14 cellular contexts compared by ENCODE assay signal in the genomic region with DNA sequence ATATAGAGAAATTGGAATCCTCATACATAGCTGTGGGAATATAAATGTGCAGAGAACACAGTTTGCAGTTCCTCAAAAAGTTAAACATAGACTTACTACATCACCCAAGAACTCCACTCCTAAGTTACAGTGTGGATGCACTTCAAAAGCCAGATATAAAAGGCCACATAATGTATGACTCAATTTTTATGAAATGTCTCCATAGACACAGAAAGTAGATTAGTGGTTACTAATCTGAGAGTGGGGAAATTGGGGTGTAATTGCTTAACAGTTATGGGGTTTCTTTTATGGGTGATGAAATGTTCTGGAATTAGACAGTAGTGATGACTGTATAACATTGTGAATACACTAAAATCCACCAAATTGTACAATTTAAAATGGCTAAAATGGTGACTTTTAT.
DNase-seq lines count a peak whose midpoint lies in the region; ATAC-seq and TF ChIP-seq lines count a peak whose summit lies in the region.
"Had no signal": no experiment of that assay in that cellular context is flagged by ENCODE, and none has a peak within 500 bp of the region (broad histone marks: within the 10 kb centered on the region; RNA-seq: fewer than 3 reads in every experiment).

No MANE protein-coding gene starts in this region.

- H3K9me3 ChIP-seq in SK-N-SH (no peaks in the 10 kb centered on the region), gastrocnemius medialis (no peaks in the 10 kb centered on the region)
- H3K9me3 ChIP-seq: prostate gland had no signal

- H2AFZ ChIP-seq in SK-N-SH (ENCODE audit: low read depth): no peak overlapping the region

- no peak for DNase-seq in SK-N-SH
- peak; percentile 4 for DNase-seq in NOMO-1 treated with dmso at 0.1 percent for 144 hours (lab: John Stamatoyannopoulos, UW; ENCODE audit: unreplicated experiment)
- DNase-seq in fibroblast of gingiva (ENCODE audit: low read depth): peak; percentile 63
- DNase-seq in gastrocnemius medialis: no peak
- no peak for DNase-seq in activated CD4-positive, alpha-beta T cell treated with anti-CD3 and anti-CD28 coated beads, Interleukin-2, amount 50 U/mL, for 1 hour
- DNase-seq: activated CD8-positive, alpha-beta memory T cell treated with anti-CD3 and anti-CD28 coated beads, Interleukin-2, amount 50 U/mL, for 48 hours; DMS153; KBM-7; OCI-M1 had no signal

- no peak overlapping the region for H3K4me2 ChIP-seq in SK-N-SH

- TF ChIP-seq POLR2A in gastrocnemius medialis (IDR thresholded peaks at IDR 0.05): no peak

- POLR2A ChIA-PET in SK-N-SH (lab: Yijun Ruan, JAX): no interaction called here

- no peak overlapping the region for H3K27ac ChIP-seq in SK-N-SH (ENCODE audit: low read depth in 2 of 2, low read length in 1 of 2)
- H3K27ac ChIP-seq in gastrocnemius medialis: peak overlapping the region in 3 of 4 donors; percentile 8 to 38 (median 22)
- H3K27ac ChIP-seq: 22Rv1, prostate gland had no signal

- peaks cover 4 to 6% of the 10 kb centered on the region in 2 experiments; a peak in 3 of 4 replicates for H3K4me1 ChIP-seq in SK-N-SH (ENCODE audit: control insufficient read depth in 1 of 2, insufficient read depth in 2 of 2, low read depth in 1 of 2, low read length in 1 of 2)
- H3K4me1 ChIP-seq in gastrocnemius medialis: peaks cover 9 to 23% of the 10 kb centered on the region in 2 donors
- H3K4me1 ChIP-seq: prostate gland had no signal

- TF ChIP-seq EP300 in SK-N-SH (IDR thresholded peaks at IDR 0.05; ENCODE audit: borderline replicate concordance in 1 of 2, low read depth in 1 of 2, low read length in 1 of 2): no peak

- no peaks in the 10 kb centered on the region for H3K9me2 ChIP-seq in SK-N-SH

- TF ChIP-seq CTCF in SK-N-SH (IDR thresholded peaks at IDR 0.05) (no peak), gastrocnemius medialis (IDR thresholded peaks at IDR 0.05 in 4 of 5, conservative IDR thresholded peaks at IDR 0.05 in 1 of 5) (no peak)

- peaks cover 25% of the 10 kb centered on the region for H3K79me2 ChIP-seq in SK-N-SH (ENCODE audit: insufficient read depth)

- in situ Hi-C loops in gastrocnemius medialis (cut with MboI; ENCODE audit: low sequenced_read_pairs in 4 of 4): loop anchor here in 1 of 4 donors (10.0 kb wide), 1 partner anchor 60 kb away; a partner anchor contains a TSS

- H3K4me3 ChIP-seq in SK-N-SH (ENCODE audit: low read depth in 2 of 2, low read length in 1 of 2) (no peak overlapping the region), gastrocnemius medialis (no peak overlapping the region)
- H3K4me3 ChIP-seq: prostate gland had no signal

- no peak for TF ChIP-seq RAD21 in SK-N-SH (IDR thresholded peaks at IDR 0.05; ENCODE audit: low read length)

- CTCF ChIA-PET in SK-N-SH (lab: Yijun Ruan, JAX): interaction anchor here (0.7 to 1.3 kb wide), 4 partner anchors 16 to 196 kb away, joined by 3 to 4 read pairs (median 3); no protein-coding TSS in a partner anchor

- H3K36me3 ChIP-seq in SK-N-SH (replicated peaks in 1 of 2; ENCODE audit: control insufficient read depth in 1 of 2, insufficient read depth in 2 of 2, low read length in 1 of 2) (peaks cover 35 to 57% of the 10 kb centered on the region in 2 experiments), gastrocnemius medialis (peaks cover 0 to 32% of the 10 kb centered on the region in 2 donors)

- intact Hi-C loops in gastrocnemius medialis (cut with DNase I; ENCODE audit: low total_unique reads): no loop called here

- H3K27me3 ChIP-seq in SK-N-SH (ENCODE audit: insufficient read depth) (no peaks in the 10 kb centered on the region), gastrocnemius medialis (no peaks in the 10 kb centered on the region)

- H4K20me1 ChIP-seq in SK-N-SH (ENCODE audit: insufficient read depth): no peaks in the 10 kb centered on the region

- peaks cover 12% of the 10 kb centered on the region for H3F3A ChIP-seq in SK-N-SH (replicated peaks; ENCODE audit: insufficient read depth)

- ATAC-seq in SK-N-SH treated with all-trans-retinoic acid at 6 μM for 48 hours: peak; percentile 32; the same call in 1 of the 3 replicates
- ATAC-seq in gastrocnemius medialis: peak; percentile 41 to 77
- ATAC-seq in GM21619 (IDR thresholded peaks at IDR 0.05; ENCODE audit: unreplicated experiment): no peak
- ATAC-seq in HG03159 (IDR thresholded peaks at IDR 0.05; ENCODE audit: unreplicated experiment): no peak

- no peak overlapping the region for H3K9ac ChIP-seq in SK-N-SH

TF ChIP-seq in SK-N-SH treated with all-trans-retinoic acid at 6 μM for 48 hours, 23 proteins besides CTCF, POLR2A, EP300 and RAD21 (continues in another document):
- TF ChIP-seq TCF4 (CRISPR knock-in tag; IDR thresholded peaks at IDR 0.05; ENCODE audit: borderline replicate concordance): no peak
- TF ChIP-seq, protein P1, sequence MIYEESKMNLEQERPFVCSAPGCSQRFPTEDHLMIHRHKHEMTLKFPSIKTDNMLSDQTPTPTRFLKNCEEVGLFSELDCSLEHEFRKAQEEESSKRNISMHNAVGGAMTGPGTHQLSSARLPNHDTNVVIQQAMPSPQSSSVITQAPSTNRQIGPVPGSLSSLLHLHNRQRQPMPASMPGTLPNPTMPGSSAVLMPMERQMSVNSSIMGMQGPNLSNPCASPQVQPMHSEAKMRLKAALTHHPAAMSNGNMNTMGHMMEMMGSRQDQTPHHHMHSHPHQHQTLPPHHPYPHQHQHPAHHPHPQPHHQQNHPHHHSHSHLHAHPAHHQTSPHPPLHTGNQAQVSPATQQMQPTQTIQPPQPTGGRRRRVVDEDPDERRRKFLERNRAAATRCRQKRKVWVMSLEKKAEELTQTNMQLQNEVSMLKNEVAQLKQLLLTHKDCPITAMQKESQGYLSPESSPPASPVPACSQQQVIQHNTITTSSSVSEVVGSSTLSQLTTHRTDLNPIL (CRISPR knock-in tag; IDR thresholded peaks at IDR 0.05; ENCODE audit: low read depth): no peak
- no peak for TF ChIP-seq TOX (CRISPR knock-in tag; IDR thresholded peaks at IDR 0.05; ENCODE audit: borderline replicate concordance)
- peak; percentile 48; the same call in 1 of the 2 replicates for TF ChIP-seq ZC3H10 (CRISPR knock-in tag; IDR thresholded peaks at IDR 0.05)
- no peak for TF ChIP-seq ZFP30 (CRISPR knock-in tag; IDR thresholded peaks at IDR 0.05)
- TF ChIP-seq SNAI2 (CRISPR knock-in tag; IDR thresholded peaks at IDR 0.05): no peak
- no peak for TF ChIP-seq ESRRG (CRISPR knock-in tag; IDR thresholded peaks at IDR 0.05)
- TF ChIP-seq ZNF8 (CRISPR knock-in tag; IDR thresholded peaks at IDR 0.05): no peak
- peak; percentile 54 for TF ChIP-seq ISL1 (CRISPR knock-in tag; IDR thresholded peaks at IDR 0.05)
- no peak for TF ChIP-seq OSR1 (CRISPR knock-in tag; IDR thresholded peaks at IDR 0.05)
- TF ChIP-seq, protein P2, sequence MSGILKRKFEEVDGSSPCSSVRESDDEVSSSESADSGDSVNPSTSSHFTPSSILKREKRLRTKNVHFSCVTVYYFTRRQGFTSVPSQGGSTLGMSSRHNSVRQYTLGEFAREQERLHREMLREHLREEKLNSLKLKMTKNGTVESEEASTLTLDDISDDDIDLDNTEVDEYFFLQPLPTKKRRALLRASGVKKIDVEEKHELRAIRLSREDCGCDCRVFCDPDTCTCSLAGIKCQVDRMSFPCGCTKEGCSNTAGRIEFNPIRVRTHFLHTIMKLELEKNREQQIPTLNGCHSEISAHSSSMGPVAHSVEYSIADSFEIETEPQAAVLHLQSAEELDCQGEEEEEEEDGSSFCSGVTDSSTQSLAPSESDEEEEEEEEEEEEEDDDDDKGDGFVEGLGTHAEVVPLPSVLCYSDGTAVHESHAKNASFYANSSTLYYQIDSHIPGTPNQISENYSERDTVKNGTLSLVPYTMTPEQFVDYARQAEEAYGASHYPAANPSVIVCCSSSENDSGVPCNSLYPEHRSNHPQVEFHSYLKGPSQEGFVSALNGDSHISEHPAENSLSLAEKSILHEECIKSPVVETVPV (CRISPR knock-in tag; IDR thresholded peaks at IDR 0.05): no peak
- TF ChIP-seq CSDC2 (CRISPR knock-in tag; IDR thresholded peaks at IDR 0.05): no peak

TF ChIP-seq in SK-N-SH, 30 proteins besides CTCF, POLR2A, EP300 and RAD21:
- TF ChIP-seq YY1 (IDR thresholded peaks at IDR 0.05; ENCODE audit: low read depth) (no peak), RFX5 (IDR thresholded peaks at IDR 0.05; ENCODE audit: low read length) (no peak)

Comparison
In these comparisons a context has a peak if more than half of its experiments do, and no peak if none do; other contexts are left out.
1. ATAC-seq: peak in SK-N-SH treated with all-trans-retinoic acid at 6 μM for 48 hours (single experiment) and gastrocnemius medialis (2 of 2); none in GM21619 (single experiment) and HG03159 (single experiment).
2. DNase-seq: peak in NOMO-1 treated with dmso at 0.1 percent for 144 hours (single experiment) and fibroblast of gingiva (single experiment); none in SK-N-SH (single experiment), gastrocnemius medialis (0 of 2) and activated CD4-positive, alpha-beta T cell treated with anti-CD3 and anti-CD28 coated beads, Interleukin-2, amount 50 U/mL, for 1 hour (single experiment).
3. H3K27ac ChIP-seq: peak in gastrocnemius medialis (3 of 4); none in SK-N-SH (0 of 2).